In genomic region chr4:184039963-184040383, GRCh38 we compare ENCODE assay signal across 8 cellular contexts.
A peak's percentile ranks its signal among the peaks of the same experiment; 100 is the strongest.
DNase-seq lines count a peak whose midpoint lies in the region; ATAC-seq and TF ChIP-seq lines count a peak whose summit lies in the region.
"Had no signal": no experiment of that assay in that cellular context is flagged by ENCODE, and none has a peak within 500 bp of the region (broad histone marks: within the 10 kb centered on the region; RNA-seq: fewer than 3 reads in every experiment).

No MANE protein-coding gene starts in this region.

- no peak overlapping the region for H2AFZ ChIP-seq in hepatocyte

- DNase-seq in H7 (peak; percentile 55), hepatocyte (ENCODE audit: low spot score) (no peak), sciatic nerve (ENCODE audit: low spot score) (no peak), medulla oblongata (ENCODE audit: extremely low spot score) (no peak), aorta (no peak)
- no peak for DNase-seq in activated T-cell treated with anti-CD3 and anti-CD28 coated beads, Interleukin-2, amount 50 U/mL, for 4 hours
- DNase-seq: NCI-H1105 treated with DMSO at 0.1 percent for 48 hours had no signal

- peak overlapping the region; percentile 25; the same call in 1 of the 2 replicates for H3K4me3 ChIP-seq in H7 (ENCODE audit: insufficient read depth, low read depth, low read length)
- H3K4me3 ChIP-seq in hepatocyte = no peak overlapping the region
- H3K4me3 ChIP-seq in aorta (ENCODE audit: low read length in 2 of 2) = no peak overlapping the region

- H3K27me3 ChIP-seq in H7 (ENCODE audit: control insufficient read depth, insufficient read depth, low read length) (peaks cover 4% of the 10 kb centered on the region), hepatocyte (no peaks in the 10 kb centered on the region), aorta (ENCODE audit: control insufficient read depth in 1 of 2, insufficient read depth in 2 of 2, low read length in 1 of 2) (no peaks in the 10 kb centered on the region)

- H3K9me3 Mint-ChIP-seq in activated T-cell treated with anti-CD3 and anti-CD28 coated beads, Interleukin-2, amount 50 U/mL, for 4 hours = no peaks in the 10 kb centered on the region

- ATAC-seq in activated T-cell treated with anti-CD3 and anti-CD28 coated beads, Interleukin-2, amount 50 U/mL, for 4 hours = peak; percentile 48 to 54
- peak; percentile 74 for ATAC-seq in sciatic nerve
- ATAC-seq in HG03439 (IDR thresholded peaks at IDR 0.05; ENCODE audit: unreplicated experiment) = no peak
- ATAC-seq in aorta (ENCODE audit: low FRiP score) = no peak

- H3K4me3 Mint-ChIP-seq in activated T-cell treated with anti-CD3 and anti-CD28 coated beads, Interleukin-2, amount 50 U/mL, for 4 hours = no peak overlapping the region

- H3K4me1 Mint-ChIP-seq in activated T-cell treated with anti-CD3 and anti-CD28 coated beads, Interleukin-2, amount 50 U/mL, for 4 hours (ENCODE audit: low read depth) = peaks cover 3% of the 10 kb centered on the region

- no peak for TF ChIP-seq CTCF in hepatocyte (IDR thresholded peaks at IDR 0.05; ENCODE audit: poor library complexity)

- no peak overlapping the region for H3K27ac ChIP-seq in hepatocyte
- H3K27ac ChIP-seq in aorta (ENCODE audit: low read depth in 1 of 2, low read length in 2 of 2) = no peak overlapping the region

- peak overlapping the region; percentile 64 for H3K4me2 ChIP-seq in hepatocyte

- H3K36me3 ChIP-seq in H7 (replicated peaks; ENCODE audit: control insufficient read depth, insufficient read depth, low read length) (no peaks in the 10 kb centered on the region), hepatocyte (replicated peaks; ENCODE audit: insufficient read depth, low read depth) (no peaks in the 10 kb centered on the region), aorta (ENCODE audit: control insufficient read depth in 1 of 2, insufficient read depth in 2 of 2, low read length in 1 of 2) (no peaks in the 10 kb centered on the region)

- H4K20me1 ChIP-seq in hepatocyte (ENCODE audit: insufficient read depth, poor library complexity, severe bottlenecking) = no peaks in the 10 kb centered on the region

- H3K36me3 Mint-ChIP-seq in activated T-cell treated with anti-CD3 and anti-CD28 coated beads, Interleukin-2, amount 50 U/mL, for 4 hours (ENCODE audit: insufficient read depth) = no peaks in the 10 kb centered on the region

- peaks cover 21% of the 10 kb centered on the region for H3K27me3 Mint-ChIP-seq in activated T-cell treated with anti-CD3 and anti-CD28 coated beads, Interleukin-2, amount 50 U/mL, for 4 hours (ENCODE audit: low read depth)

- WGBS in hepatocyte (ENCODE audit: low lambda C conversion rate, missing lambda C conversion rate) = 62% methylated on average over 20 of the region's 22 CpGs
- WGBS in aorta, 2 donors = 18 to 33% methylated on average over 22 of the region's 22 CpGs

- H3K79me2 ChIP-seq in hepatocyte = no peaks in the 10 kb centered on the region

- no peaks in the 10 kb centered on the region for H3K9me2 ChIP-seq in hepatocyte (replicated peaks; ENCODE audit: insufficient read depth)

- H3K9me3 ChIP-seq in hepatocyte (ENCODE audit: low read depth) (no peaks in the 10 kb centered on the region), aorta (ENCODE audit: control insufficient read depth, low read length) (peaks cover 2% of the 10 kb centered on the region)

- intact Hi-C loops in sciatic nerve (cut with DNase I) = no loop called here
- intact Hi-C loops in aorta (cut with DNase I) = no loop called here

- H3K4me1 ChIP-seq in hepatocyte (ENCODE audit: insufficient read depth) = no peaks in the 10 kb centered on the region
- no peaks in the 10 kb centered on the region for H3K4me1 ChIP-seq in aorta (ENCODE audit: control insufficient read depth in 1 of 2, insufficient read depth in 2 of 2, low read length in 2 of 2)

Comparison
In these comparisons a context has a peak if more than half of its experiments do, and no peak if none do; other contexts are left out.
1. ATAC-seq: peak in activated T-cell treated with anti-CD3 and anti-CD28 coated beads, Interleukin-2, amount 50 U/mL, for 4 hours (2 of 2) and sciatic nerve (single experiment); none in HG03439 (single experiment) and aorta (single experiment).